Comparison of ENCODE assay signal across 14 cellular contexts in the genomic region with DNA sequence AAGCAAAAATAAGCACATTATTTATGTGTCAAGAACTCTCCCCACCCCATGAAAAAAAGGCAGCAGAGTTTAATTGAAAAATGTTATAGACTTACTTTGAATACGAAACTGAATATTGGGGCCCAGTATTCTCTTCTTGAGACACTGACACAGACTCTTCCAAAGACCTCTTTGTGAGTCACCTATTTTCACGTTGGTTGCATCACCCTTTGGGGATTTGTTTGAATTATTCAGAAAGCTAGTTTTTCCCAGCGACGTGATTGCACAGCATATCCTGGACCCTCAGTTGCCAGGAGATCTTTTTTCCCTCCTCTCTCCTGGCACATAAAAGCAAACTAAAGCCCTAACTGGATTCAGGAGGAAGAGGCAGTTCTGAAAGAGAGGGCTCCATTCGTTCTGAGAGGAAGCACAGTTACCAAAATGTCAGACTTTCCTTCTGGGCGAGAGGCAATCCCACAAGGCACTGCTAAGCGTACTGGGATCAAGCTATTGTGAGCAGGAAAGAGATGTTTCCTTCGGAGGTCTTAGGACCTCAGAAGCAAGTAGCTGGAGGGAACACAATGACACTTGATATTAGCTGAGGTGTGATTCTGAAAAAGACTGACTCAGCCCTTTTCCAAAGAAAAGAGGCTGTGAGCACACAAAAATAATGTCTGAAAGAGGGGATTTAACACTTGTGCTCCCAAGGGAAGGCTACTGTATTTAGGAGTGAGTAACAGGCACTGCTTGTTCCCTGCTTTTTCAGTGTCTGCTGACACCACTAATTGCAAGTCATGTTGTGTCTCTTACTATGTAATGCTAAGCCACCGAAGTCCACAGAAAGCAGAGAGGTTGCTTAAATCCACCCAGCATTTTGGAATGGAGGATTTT.
DNase-seq lines count a peak whose midpoint lies in the region; TF ChIP-seq lines count a peak whose summit lies in the region.
"Had no signal": no experiment of that assay in that cellular context is flagged by ENCODE, and none has a peak within 500 bp of the region (broad histone marks: within the 10 kb centered on the region; RNA-seq: fewer than 3 reads in every experiment).

No MANE protein-coding gene starts in this region.

- no peaks in the 10 kb centered on the region for H3K36me3 Mint-ChIP-seq in progenitor cell of endocrine pancreas (ENCODE audit: insufficient read depth)
- H3K36me3 Mint-ChIP-seq: immature natural killer cell; naive thymus-derived CD8-positive, alpha-beta T cell had no signal

- H3K27me3 ChIP-seq in fibroblast of lung (ENCODE audit: control insufficient read depth, insufficient read depth, low read length) = no peaks in the 10 kb centered on the region

- peak overlapping the region; percentile 44 for H3K27ac Mint-ChIP-seq in progenitor cell of endocrine pancreas
- H3K27ac Mint-ChIP-seq: immature natural killer cell; naive thymus-derived CD8-positive, alpha-beta T cell had no signal

- H3K27ac ChIP-seq in fibroblast of lung (ENCODE audit: insufficient read depth, low read length) = no peak overlapping the region
- H3K27ac ChIP-seq: epithelial cell of prostate had no signal

- DNase-seq in DMS79 treated with DMSO at 0.1 percent for 48 hours (lab: John Stamatoyannopoulos, UW) (peak; percentile 12), DMS79 (lab: John Stamatoyannopoulos, UW) (no peak), NCI-H69 (lab: John Stamatoyannopoulos, UW) (peak; percentile 42), fibroblast of lung (ENCODE audit: low read depth in 2 of 2) (peak; percentile 65 to 72), progenitor cell of endocrine pancreas (ENCODE audit: low spot score, unreplicated experiment) (no peak), activated T-cell treated with anti-CD3 and anti-CD28 coated beads for 4 hours (no peak), MV-4-11 (lab: John Stamatoyannopoulos, UW) (no peak), NCI-H774 (lab: John Stamatoyannopoulos, UW) (no peak)
- DNase-seq: 8988T; aorta; immature natural killer cell; naive thymus-derived CD8-positive, alpha-beta T cell; NCI-H2029 had no signal

- no peaks in the 10 kb centered on the region for H4K20me1 ChIP-seq in fibroblast of lung (ENCODE audit: control insufficient read depth, extremely low read depth, insufficient read depth, low read length)

- no peak overlapping the region for H3K4me2 ChIP-seq in fibroblast of lung (ENCODE audit: extremely low read depth, insufficient read depth, low read length)

- no peaks in the 10 kb centered on the region for H3K36me3 ChIP-seq in fibroblast of lung (ENCODE audit: control insufficient read depth, insufficient read depth, low read length)

- peaks cover 12% of the 10 kb centered on the region for H3K4me1 Mint-ChIP-seq in progenitor cell of endocrine pancreas (ENCODE audit: low read depth)
- H3K4me1 Mint-ChIP-seq: immature natural killer cell; naive thymus-derived CD8-positive, alpha-beta T cell had no signal

- H3K9me3 Mint-ChIP-seq in progenitor cell of endocrine pancreas (ENCODE audit: low read depth) = peaks cover 10% of the 10 kb centered on the region

- H3K9me3 ChIP-seq in fibroblast of lung (ENCODE audit: control insufficient read depth, insufficient read depth, low read depth, low read length) = no peaks in the 10 kb centered on the region

- no peak for TF ChIP-seq CTCF in fibroblast of lung (conservative IDR thresholded peaks at IDR 0.05 in 1 of 2, IDR thresholded peaks at IDR 0.05 in 1 of 2; ENCODE audit: low read depth in 1 of 2, low read length in 2 of 2)
- TF ChIP-seq CTCF in progenitor cell of endocrine pancreas (IDR thresholded peaks at IDR 0.05; ENCODE audit: unreplicated experiment) = no peak

- H3K4me1 ChIP-seq in fibroblast of lung (ENCODE audit: control insufficient read depth, extremely low read depth, insufficient read depth, low read length) = no peaks in the 10 kb centered on the region

- no peaks in the 10 kb centered on the region for H3K27me3 Mint-ChIP-seq in progenitor cell of endocrine pancreas

- no peaks in the 10 kb centered on the region for H3K79me2 ChIP-seq in fibroblast of lung (ENCODE audit: control insufficient read depth, insufficient read depth, low read length)

- no peak overlapping the region for H3K9ac ChIP-seq in fibroblast of lung (ENCODE audit: insufficient read depth, low read length)

- H3K4me3 Mint-ChIP-seq in progenitor cell of endocrine pancreas (ENCODE audit: low read depth) = no peak overlapping the region
- H3K4me3 Mint-ChIP-seq: immature natural killer cell; naive thymus-derived CD8-positive, alpha-beta T cell had no signal

- no peak overlapping the region for H3K4me3 ChIP-seq in fibroblast of lung (replicated peaks in 1 of 4; ENCODE audit: control extremely low read depth in 1 of 4, insufficient read depth in 1 of 4, low read depth in 3 of 4, low read length in 4 of 4)

- no peak overlapping the region for H2AFZ ChIP-seq in fibroblast of lung (ENCODE audit: low read length)

Comparison
In these comparisons a context has a peak if more than half of its experiments do, and no peak if none do; other contexts are left out.
1. DNase-seq: peak in DMS79 treated with DMSO at 0.1 percent for 48 hours (single experiment), NCI-H69 (single experiment) and fibroblast of lung (2 of 2); none in DMS79 (single experiment), progenitor cell of endocrine pancreas (single experiment), activated T-cell treated with anti-CD3 and anti-CD28 coated beads for 4 hours (single experiment), MV-4-11 (single experiment) and NCI-H774 (single experiment).